Comparison of ENCODE assay signal across 23 cellular contexts in the genomic region with DNA sequence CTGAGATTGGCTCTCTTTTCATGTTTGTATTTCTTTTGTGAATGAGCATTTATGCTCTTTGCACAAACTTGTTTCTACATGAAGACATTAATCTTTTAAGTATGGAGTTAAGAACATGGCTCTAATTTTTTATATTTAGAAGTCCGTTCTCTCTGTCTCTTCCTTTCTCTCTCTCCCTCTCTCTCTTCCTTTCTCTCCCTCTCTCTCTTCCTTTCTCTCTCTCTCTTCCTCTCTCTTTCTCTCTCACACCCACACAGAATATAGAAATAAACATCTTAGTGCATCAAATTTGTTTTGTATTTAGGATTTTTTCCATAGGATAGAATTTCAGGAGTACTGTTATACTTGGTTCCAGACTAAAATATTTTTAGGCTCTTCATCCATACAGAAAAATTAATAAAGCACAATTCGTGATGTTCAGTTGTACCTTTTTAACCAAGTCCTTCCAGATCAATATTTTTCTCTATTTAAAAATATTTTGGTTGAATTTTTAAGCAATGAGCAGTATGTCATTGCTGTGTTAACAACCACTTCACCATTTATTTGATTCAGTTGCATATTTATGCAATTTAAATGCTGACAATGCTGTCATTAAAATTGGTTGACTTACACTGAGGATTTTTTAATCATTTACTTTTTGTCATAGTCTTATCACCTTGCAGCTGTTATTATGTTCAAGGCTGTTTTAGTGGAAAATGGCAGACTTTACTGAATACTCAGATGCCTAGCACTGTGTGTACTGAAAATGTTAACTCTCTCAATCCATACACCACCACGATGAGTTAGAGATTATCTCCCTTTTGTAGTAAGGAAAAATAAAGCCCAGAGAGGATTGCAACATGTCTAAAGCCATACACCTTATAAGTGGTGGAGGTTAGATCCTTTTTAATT.
"Had no signal": no experiment of that assay in that cellular context is flagged by ENCODE, and none has a peak within 500 bp of the region (broad histone marks: within the 10 kb centered on the region; RNA-seq: fewer than 3 reads in every experiment).

No MANE protein-coding gene starts in this region.

- H3K4me3 ChIP-seq: coronary artery, lower lobe of right lung, smooth muscle cell, stomach, thyroid gland, vagina had no signal

- H3K4me1 Mint-ChIP-seq: immature natural killer cell, natural killer cell, neural crest cell had no signal

- H3K9me3 ChIP-seq: lower lobe of right lung, neutrophil, stomach, thyroid gland, vagina had no signal

- H3K27me3 ChIP-seq: neutrophil, stomach, thyroid gland, vagina had no signal

- H3K4me1 ChIP-seq: lower lobe of right lung, parathyroid adenoma, stomach, vagina had no signal

- H3K27me3 Mint-ChIP-seq: progenitor cell of endocrine pancreas had no signal

- H3K36me3 ChIP-seq: thyroid gland, vagina had no signal

- DNase-seq: dermis blood vessel endothelial cell; effector memory CD4-positive, alpha-beta T cell; hypothalamus; immature natural killer cell; left ventricle myocardium superior; lower lobe of right lung; natural killer cell; stimulated activated CD4-positive, alpha-beta T cell treated with anti-CD3 and anti-CD28 coated beads, Interleukin-12 subunit alpha, Interleukin-12 subunit beta, amount 100 ng/mL, for 4 hours; stimulated activated CD4-positive, alpha-beta T cell treated with anti-CD3 and anti-CD28 coated beads, Interleukin-1b, Interleukin-23, amount 100 ng/mL, for 48 hours; stimulated activated CD4-positive, alpha-beta T cell treated with anti-CD3 and anti-CD28 coated beads, Interleukin-4, amount 100 ng/mL, for 1 hour; stimulated activated CD8-positive, alpha-beta memory T cell treated with anti-CD3 and anti-CD28 coated beads, Interleukin-4, amount 100 ng/mL, for 48 hours; stimulated activated naive CD4-positive, alpha-beta T cell treated with Interleukin-2 at 50 U/mL for 16 hours; stomach; thyroid gland; trophoblast cell had no signal

- H3K9me3 Mint-ChIP-seq: immature natural killer cell, natural killer cell, neural crest cell had no signal

- H3K4me3 Mint-ChIP-seq: immature natural killer cell, natural killer cell, neural crest cell had no signal

- ATAC-seq: left ventricle myocardium superior, lower lobe of right lung, natural killer cell, sciatic nerve had no signal

- H3K27ac Mint-ChIP-seq: natural killer cell, progenitor cell of endocrine pancreas had no signal

- H3K27ac ChIP-seq: coronary artery, lower lobe of right lung, neutrophil, parathyroid adenoma, stomach, thyroid gland, vagina had no signal

- H3K9ac ChIP-seq: parathyroid adenoma had no signal
